15 cellular contexts compared by ENCODE assay signal in the genomic region with DNA sequence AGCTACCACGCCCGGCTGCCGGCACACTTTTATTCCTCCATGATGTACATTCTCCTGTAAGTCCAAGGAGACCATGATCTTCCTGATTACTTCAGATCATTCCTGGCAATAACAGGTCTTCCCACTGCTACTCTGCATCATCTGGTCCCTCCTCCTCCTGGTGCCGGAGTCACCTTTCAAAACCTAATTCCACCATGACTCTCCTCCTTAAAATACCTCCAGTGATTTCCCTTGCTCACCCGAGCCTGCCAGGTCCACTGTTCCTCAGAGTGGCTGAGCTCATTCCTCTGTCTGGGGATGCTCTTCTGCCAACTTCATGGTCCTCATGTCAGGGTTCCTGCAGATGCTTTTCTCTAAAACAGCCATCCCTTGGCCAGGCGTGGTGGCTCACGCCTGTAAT. TPM values are rescaled to one million over a fixed set of nuclear protein-coding genes. Genes with fewer than 3 reads are reported as not detected.
"Had no signal": no experiment of that assay in that cellular context is flagged by ENCODE, and none has a peak within 500 bp of the region (broad histone marks: within the 10 kb centered on the region; RNA-seq: fewer than 3 reads in every experiment).

No MANE protein-coding gene starts in this region.

- DNase-seq: activated CD4-positive, alpha-beta T cell treated with anti-CD3 and anti-CD28 coated beads, Interleukin-2, amount 10 ng/mL, durations not matched to agents 7 days and 5 days; activated CD4-positive, CD25-positive, alpha-beta regulatory T cell; activated CD8-positive, alpha-beta memory T cell treated with anti-CD3 and anti-CD28 coated beads for 24 hours; activated effector memory CD4-positive, alpha-beta T cell treated with anti-CD3 and anti-CD28 coated beads, Interleukin-2, amount 50 U/mL, for 16 hours; activated T-cell treated with anti-CD3 and anti-CD28 coated beads for 4 hours; foreskin melanocyte; kidney; mesendoderm; right cardiac atrium; small intestine; stimulated activated naive CD4-positive, alpha-beta T cell; upper lobe of right lung had no signal

- H3K27me3 ChIP-seq: cardiac muscle cell, suprapubic skin, upper lobe of right lung had no signal

- H3K4me3 ChIP-seq: cardiac muscle cell, suprapubic skin, upper lobe of right lung had no signal

- H3K4me3 Mint-ChIP-seq: activated CD4-positive, alpha-beta T cell treated with anti-CD3 and anti-CD28 coated beads, Interleukin-2, amount 10 ng/mL, durations not matched to agents 7 days and 5 days had no signal

- H3K9me3 Mint-ChIP-seq: activated CD4-positive, alpha-beta T cell treated with anti-CD3 and anti-CD28 coated beads, Interleukin-2, amount 10 ng/mL, durations not matched to agents 7 days and 5 days had no signal

- H3K27me3 Mint-ChIP-seq: activated CD4-positive, alpha-beta T cell treated with anti-CD3 and anti-CD28 coated beads, Interleukin-2, amount 10 ng/mL, durations not matched to agents 7 days and 5 days had no signal

- H3K27ac ChIP-seq: cardiac muscle cell, suprapubic skin, upper lobe of right lung had no signal

- H3K9me3 ChIP-seq: suprapubic skin, upper lobe of right lung had no signal

- H3K36me3 ChIP-seq: cardiac muscle cell, suprapubic skin, upper lobe of right lung had no signal

RNA-seq across cellular contexts. Expression of a gene that starts 33.6 kb away (rescaled TPM):
- total RNA-seq: cardiac muscle cell, SK-MEL-5 had no signal
